18 cellular contexts compared by ENCODE assay signal in the genomic region with DNA sequence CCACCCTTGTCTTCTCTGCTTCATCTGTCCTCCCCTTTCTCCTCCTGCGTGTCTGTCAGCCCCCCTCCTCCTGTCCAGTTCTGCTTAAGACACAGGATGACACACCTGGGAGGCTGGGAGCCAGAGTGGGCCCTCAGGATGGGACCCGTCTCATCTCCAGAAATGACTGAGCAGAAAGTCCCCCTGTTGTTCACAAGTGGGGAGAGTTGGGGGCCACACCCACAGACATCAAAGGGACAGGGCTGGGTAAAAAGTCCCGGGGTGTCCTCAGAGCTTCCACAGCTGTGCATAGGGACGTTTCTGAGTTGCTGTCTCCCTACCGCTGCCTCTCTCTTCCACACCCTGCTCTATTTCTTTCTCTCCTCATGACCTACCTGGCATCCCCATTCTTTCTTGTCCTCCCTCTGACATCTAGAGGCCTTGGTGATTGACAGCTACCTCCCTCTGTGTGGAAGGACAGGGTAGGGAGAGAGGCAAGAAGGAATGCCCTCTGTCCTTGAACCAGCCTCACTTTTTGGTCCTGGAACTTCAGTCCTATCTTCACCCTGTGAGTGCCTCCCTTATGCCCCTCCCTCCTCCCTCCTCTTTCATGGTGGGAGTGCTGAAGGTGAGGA. TPM values are rescaled to one million over a fixed set of nuclear protein-coding genes. Genes with fewer than 3 reads are reported as not detected.
DNase-seq lines count a peak whose midpoint lies in the region; ATAC-seq, FAIRE-seq and TF ChIP-seq lines count a peak whose summit lies in the region.
"Had no signal": no experiment of that assay in that cellular context is flagged by ENCODE, and none has a peak within 500 bp of the region (broad histone marks: within the 10 kb centered on the region; RNA-seq: fewer than 3 reads in every experiment).

No MANE protein-coding gene starts in this region.

- peak; percentile 85 for DNase-seq in GM12865 (ENCODE audit: low read depth)
- peak; percentile 90 for DNase-seq in activated CD4-positive, alpha-beta T cell treated with anti-CD3 and anti-CD28 coated beads, Interleukin-2, amount 10 ng/mL, durations not matched to agents 24 days and 14 days
- DNase-seq in kidney, result peak; percentile 29
- no peak for DNase-seq in HUDEP-2 (lab: John Stamatoyannopoulos, UW; ENCODE audit: unreplicated experiment in 76 of 76)
- DNase-seq in NOMO-1 treated with dmso at 0.1 percent for 144 hours (lab: John Stamatoyannopoulos, UW; ENCODE audit: unreplicated experiment), result no peak
- no peak for DNase-seq in HT-29 (ENCODE audit: low spot score)
- DNase-seq: mammary epithelial cell, NCI-H345, pancreas, stomach had no signal

- no peaks in the 10 kb centered on the region for H3K36me3 ChIP-seq in kidney (ENCODE audit: control insufficient read depth in 1 of 2, insufficient read depth in 2 of 2, low read length in 2 of 2)
- H3K36me3 ChIP-seq: BLaER1 treated with 17β-estradiol and CSF1 and Interleukin-3, amounts not matched to agents 10 nM and 100 nM; pancreas; stomach had no signal

- TF ChIP-seq CTCF in GM12865 (IDR thresholded peaks at IDR 0.05; ENCODE audit: insufficient read depth, low read depth, low read length, missing control alignments) (no peak), kidney (IDR thresholded peaks at IDR 0.05; ENCODE audit: borderline replicate concordance, extremely low read depth, insufficient read depth) (no peak)

- FAIRE-seq in kidney (lab: Jason Lieb, UNC), result no peak
- FAIRE-seq: G401.6, H54, pancreas, RCC 7860 had no signal

- H3K9me3 ChIP-seq in kidney (ENCODE audit: control insufficient read depth in 1 of 2, low read length in 2 of 2), result no peaks in the 10 kb centered on the region
- H3K9me3 ChIP-seq: BLaER1 treated with 17β-estradiol and CSF1 and Interleukin-3, amounts not matched to agents 10 nM and 100 nM; pancreas; stomach had no signal

- H3K9me3 Mint-ChIP-seq in activated CD4-positive, alpha-beta T cell treated with anti-CD3 and anti-CD28 coated beads, Interleukin-2, amount 10 ng/mL, durations not matched to agents 24 days and 14 days, result no peaks in the 10 kb centered on the region

- no peaks in the 10 kb centered on the region for H3K36me3 Mint-ChIP-seq in activated CD4-positive, alpha-beta T cell treated with anti-CD3 and anti-CD28 coated beads, Interleukin-2, amount 10 ng/mL, durations not matched to agents 24 days and 14 days (ENCODE audit: low read depth)

- peaks cover 64% of the 10 kb centered on the region for H3K4me1 Mint-ChIP-seq in activated CD4-positive, alpha-beta T cell treated with anti-CD3 and anti-CD28 coated beads, Interleukin-2, amount 10 ng/mL, durations not matched to agents 24 days and 14 days

- peaks cover 7% of the 10 kb centered on the region for H3K27me3 Mint-ChIP-seq in activated CD4-positive, alpha-beta T cell treated with anti-CD3 and anti-CD28 coated beads, Interleukin-2, amount 10 ng/mL, durations not matched to agents 24 days and 14 days

- peak overlapping the region; percentile 89 for H3K27ac Mint-ChIP-seq in activated CD4-positive, alpha-beta T cell treated with anti-CD3 and anti-CD28 coated beads, Interleukin-2, amount 10 ng/mL, durations not matched to agents 24 days and 14 days

- H3K27ac ChIP-seq in kidney (ENCODE audit: low read depth in 2 of 2, low read length in 2 of 2), result no peak overlapping the region
- H3K27ac ChIP-seq: BLaER1 treated with 17β-estradiol and CSF1 and Interleukin-3, amounts not matched to agents 10 nM and 100 nM; pancreas; stomach had no signal

- no peak overlapping the region for H3K4me3 ChIP-seq in GM12865 (ENCODE audit: low read depth, low read length)
- H3K4me3 ChIP-seq in kidney (ENCODE audit: low read length in 2 of 2), result no peak overlapping the region
- H3K4me3 ChIP-seq: BLaER1 treated with 17β-estradiol and CSF1 and Interleukin-3, amounts not matched to agents 10 nM and 100 nM; pancreas; stomach had no signal

- intact Hi-C loops in activated CD4-positive, alpha-beta T cell treated with anti-CD3 and anti-CD28 coated beads, Interleukin-2, amount 10 ng/mL, durations not matched to agents 24 days and 14 days (cut with micrococcal nuclease), result loop anchor here (1.0 to 5.0 kb wide), 3 partner anchors 20 to 86 kb away; a partner anchor contains a TSS
- intact Hi-C loops in kidney (cut with DNase I), result no loop called here

- no peaks in the 10 kb centered on the region for H3K4me1 ChIP-seq in kidney (ENCODE audit: control insufficient read depth in 1 of 2, insufficient read depth in 1 of 2, low read depth in 1 of 2, low read length in 2 of 2)
- H3K4me1 ChIP-seq: pancreas, stomach had no signal

- ATAC-seq in GM21390 (IDR thresholded peaks at IDR 0.05; ENCODE audit: unreplicated experiment) (peak; percentile 58), HG02840 (IDR thresholded peaks at IDR 0.05; ENCODE audit: low FRiP score, unreplicated experiment) (no peak)
- ATAC-seq: pancreas had no signal

- no peak overlapping the region for H3K9ac ChIP-seq in kidney (ENCODE audit: low read length in 2 of 2)
- H3K9ac ChIP-seq: BLaER1 treated with 17β-estradiol and CSF1 and Interleukin-3, amounts not matched to agents 10 nM and 100 nM had no signal

- H3K4me3 Mint-ChIP-seq in activated CD4-positive, alpha-beta T cell treated with anti-CD3 and anti-CD28 coated beads, Interleukin-2, amount 10 ng/mL, durations not matched to agents 24 days and 14 days, result peak overlapping the region; percentile 52

RNA-seq across cellular contexts. Expression of a gene that starts 19.5 kb away (rescaled TPM):
- 277 and 282 TPM in 2 replicates for total RNA-seq in activated CD4-positive, alpha-beta T cell treated with anti-CD3 and anti-CD28 coated beads, Interleukin-2, amount 10 ng/mL, durations not matched to agents 24 days and 14 days
- 4.3 TPM for total RNA-seq in kidney
- polyA plus RNA-seq in kidney (ENCODE audit: insufficient read depth, low read depth, low replicate concordance), result 0.32 TPM
- total RNA-seq in HT-29 (2014; rRNA removed; shearing (Covaris generic)), result 5.4 and 11.3 TPM in 2 replicates
- total RNA-seq: cerebellum had no signal

RNA-seq across cellular contexts. Expression of a gene that starts 22.8 kb away (rescaled TPM):
- total RNA-seq in activated CD4-positive, alpha-beta T cell treated with anti-CD3 and anti-CD28 coated beads, Interleukin-2, amount 10 ng/mL, durations not matched to agents 24 days and 14 days, result 0.68 and 0.71 TPM in 2 replicates
- 0.35 TPM for total RNA-seq in kidney
- polyA plus RNA-seq in kidney (ENCODE audit: insufficient read depth, low read depth, low replicate concordance), result 2.4 TPM
- 0.03 TPM in 1 of 2 replicates, not detected in the other for total RNA-seq in HT-29 (2014; rRNA removed; shearing (Covaris generic))
- total RNA-seq: M059J, mammary epithelial cell had no signal
- polyA plus RNA-seq: mammary epithelial cell had no signal

RNA-seq across cellular contexts. Expression of a gene that starts 24.5 kb away (rescaled TPM):
- total RNA-seq in activated CD4-positive, alpha-beta T cell treated with anti-CD3 and anti-CD28 coated beads, Interleukin-2, amount 10 ng/mL, durations not matched to agents 24 days and 14 days, result 54.3 and 61.2 TPM in 2 replicates
- total RNA-seq in kidney, result 1.0 TPM
- polyA plus RNA-seq in kidney (ENCODE audit: insufficient read depth, low read depth, low replicate concordance), result 1.3 TPM
- total RNA-seq in HT-29 (2014; rRNA removed; shearing (Covaris generic)), result not detected in 2 replicates
- total RNA-seq: M059J, mammary epithelial cell had no signal
- polyA plus RNA-seq: mammary epithelial cell had no signal

RNA-seq across cellular contexts. Expression of a gene that starts 57.4 kb away (rescaled TPM):
- total RNA-seq in activated CD4-positive, alpha-beta T cell treated with anti-CD3 and anti-CD28 coated beads, Interleukin-2, amount 10 ng/mL, durations not matched to agents 24 days and 14 days, result 0.09 and 0.21 TPM in 2 replicates
- total RNA-seq in kidney, result 17.2 TPM
- polyA plus RNA-seq in kidney (ENCODE audit: insufficient read depth, low read depth, low replicate concordance), result 4.5 TPM
- total RNA-seq in HT-29 (2014; rRNA removed; shearing (Covaris generic)), result 1.2 and 1.4 TPM in 2 replicates

Comparison
In these comparisons a context has a peak if more than half of its experiments do, and no peak if none do; other contexts are left out.
1. DNase-seq: peak in GM12865 (single experiment), activated CD4-positive, alpha-beta T cell treated with anti-CD3 and anti-CD28 coated beads, Interleukin-2, amount 10 ng/mL, durations not matched to agents 24 days and 14 days (single experiment) and kidney (single experiment); none in HUDEP-2 (0 of 76), NOMO-1 treated with dmso at 0.1 percent for 144 hours (single experiment) and HT-29 (single experiment).
2. RNA of a gene that starts 19.5 kb away (total RNA-seq): 277 to 282 TPM in activated CD4-positive, alpha-beta T cell treated with anti-CD3 and anti-CD28 coated beads, Interleukin-2, amount 10 ng/mL, durations not matched to agents 24 days and 14 days; 5.4 to 11.3 TPM in HT-29 and 4.3 TPM in kidney (single experiment); every median in the first group is over 10 times any median in the second.
3. RNA of a gene that starts 24.5 kb away (total RNA-seq): 54.3 to 61.2 TPM in activated CD4-positive, alpha-beta T cell treated with anti-CD3 and anti-CD28 coated beads, Interleukin-2, amount 10 ng/mL, durations not matched to agents 24 days and 14 days; 1.0 TPM in kidney (single experiment) and not detected in HT-29; every median in the first group is over 10 times any median in the second.